ENCODE assay signal across 16 cellular contexts in genomic region chr10:79061441-79062315, GRCh38. TPM values are rescaled to one million over a fixed set of nuclear protein-coding genes. Genes with fewer than 3 reads are reported as not detected.
DNase-seq lines count a peak whose midpoint lies in the region; ATAC-seq, FAIRE-seq and TF ChIP-seq lines count a peak whose summit lies in the region.
"Had no signal": no experiment of that assay in that cellular context is flagged by ENCODE, and none has a peak within 500 bp of the region (broad histone marks: within the 10 kb centered on the region; RNA-seq: fewer than 3 reads in every experiment).

No MANE protein-coding gene starts in this region.

- H3K36me3 ChIP-seq in Peyer's patch (no peaks in the 10 kb centered on the region), esophagus muscularis mucosa (no peaks in the 10 kb centered on the region)
- H3K36me3 ChIP-seq: MG63 had no signal

- H3K9me3 ChIP-seq in Peyer's patch: no peaks in the 10 kb centered on the region
- no peaks in the 10 kb centered on the region for H3K9me3 ChIP-seq in esophagus muscularis mucosa
- H3K9me3 ChIP-seq: MG63 had no signal

- no peak for ATAC-seq in stimulated activated effector memory CD8-positive, alpha-beta T cell treated with anti-CD3 and anti-CD28 coated beads, Interleukin-12 subunit alpha, Interleukin-12 subunit beta, amount 100 ng/mL, for 72 hours
- no peak for ATAC-seq in GM19463 (IDR thresholded peaks at IDR 0.05; ENCODE audit: unreplicated experiment)
- ATAC-seq: activated T-helper 17 cell treated with anti-CD3 and anti-CD28 coated beads, Interleukin-2, amount 50 U/mL, for 72 hours had no signal

- H3K27ac ChIP-seq in Peyer's patch (no peak overlapping the region), dorsolateral prefrontal cortex (peak overlapping the region in 36 of 59 donors; percentile 3 to 89 (median 62)), esophagus muscularis mucosa (replicated peaks in 1 of 4) (no peak overlapping the region)

- peak overlapping the region; percentile 69 for H3K27ac Mint-ChIP-seq in stimulated activated effector memory CD8-positive, alpha-beta T cell treated with anti-CD3 and anti-CD28 coated beads, Interleukin-12 subunit alpha, Interleukin-12 subunit beta, amount 100 ng/mL, for 72 hours
- H3K27ac Mint-ChIP-seq: stimulated activated naive CD8-positive, alpha-beta T cell treated with anti-CD3 and anti-CD28 coated beads, Interleukin-15, Interleukin-2, amounts not matched to agents 100 ng/mL and 50 ng/mL, for 24 hours had no signal

- TF ChIP-seq POLR2A in Peyer's patch (IDR thresholded peaks at IDR 0.05) (no peak), GM12892 (IDR thresholded peaks at IDR 0.05; ENCODE audit: low read depth, low read length) (no peak), esophagus muscularis mucosa (IDR thresholded peaks at IDR 0.05; ENCODE audit: low read depth) (no peak)

- no peak overlapping the region for H3K4me3 ChIP-seq in Peyer's patch
- H3K4me3 ChIP-seq in dorsolateral prefrontal cortex: peak overlapping the region in 1 of 59 donors; percentile 5
- H3K4me3 ChIP-seq in esophagus muscularis mucosa: no peak overlapping the region
- H3K4me3 ChIP-seq: MG63 had no signal

- DNase-seq in Peyer's patch (peak in 2 of 3 donors; percentile 37 to 39), dorsolateral prefrontal cortex (peak in 5 of 10 donors; percentile 41 to 52 (median 44)), mesenteric fat pad (ENCODE audit: low spot score) (peak; percentile 65), GM12892 (ENCODE audit: insufficient read length) (no peak), esophagus muscularis mucosa (ENCODE audit: extremely low spot score) (no peak)
- no peak for DNase-seq in stimulated activated effector memory CD8-positive, alpha-beta T cell treated with anti-CD3 and anti-CD28 coated beads, Interleukin-12 subunit alpha, Interleukin-12 subunit beta, amount 100 ng/mL, for 72 hours (ENCODE audit: low spot score in 2 of 2)
- DNase-seq: activated CD4-positive, CD25-positive, alpha-beta regulatory T cell; amniotic stem cell; MG63; NCI-H1694 treated with DMSO at 0.1 percent for 48 hours; NCI-H446; NK-92 treated with Interleukin-12 subunit alpha and Interleukin-12 subunit beta, amount 100 ng/mL, for 24 hours; SHP77 had no signal

- H3K27me3 ChIP-seq in Peyer's patch (no peaks in the 10 kb centered on the region), dorsolateral prefrontal cortex (no peaks in the 10 kb centered on the region), esophagus muscularis mucosa (no peaks in the 10 kb centered on the region)
- H3K27me3 ChIP-seq: MG63 had no signal

- WGBS in esophagus muscularis mucosa: 90% methylated on average over 12 of the region's 14 CpGs

- no peak for TF ChIP-seq EP300 in esophagus muscularis mucosa (IDR thresholded peaks at IDR 0.05)

- no peaks in the 10 kb centered on the region for H3K9me3 Mint-ChIP-seq in stimulated activated effector memory CD8-positive, alpha-beta T cell treated with anti-CD3 and anti-CD28 coated beads, Interleukin-12 subunit alpha, Interleukin-12 subunit beta, amount 100 ng/mL, for 72 hours
- H3K9me3 Mint-ChIP-seq: activated T-helper 17 cell treated with anti-CD3 and anti-CD28 coated beads, Interleukin-2, amount 50 U/mL, for 72 hours; stimulated activated naive CD8-positive, alpha-beta T cell treated with anti-CD3 and anti-CD28 coated beads, Interleukin-15, Interleukin-2, amounts not matched to agents 100 ng/mL and 50 ng/mL, for 24 hours had no signal

- TF ChIP-seq CTCF in Peyer's patch (IDR thresholded peaks at IDR 0.05) (no peak), dorsolateral prefrontal cortex (IDR thresholded peaks at IDR 0.05 in 54 of 56, conservative IDR thresholded peaks at IDR 0.05 in 2 of 56; ENCODE audit: low read depth in 1 of 56, partially characterized antibody in 56 of 56) (no peak), esophagus muscularis mucosa (IDR thresholded peaks at IDR 0.05) (no peak)

- no peak for FAIRE-seq in GM12892 (lab: Jason Lieb, UNC)

- intact Hi-C loops in dorsolateral prefrontal cortex (cut with DNase I) (loop anchor here (2.0 to 10.0 kb wide), 6 partner anchors 87 to 1017 kb away; no protein-coding TSS in a partner anchor), esophagus muscularis mucosa (cut with DNase I) (loop anchor here (10.0 kb wide), 3 partner anchors 307 to 1007 kb away; no protein-coding TSS in a partner anchor)

- H3K4me3 Mint-ChIP-seq in stimulated activated effector memory CD8-positive, alpha-beta T cell treated with anti-CD3 and anti-CD28 coated beads, Interleukin-12 subunit alpha, Interleukin-12 subunit beta, amount 100 ng/mL, for 72 hours: no peak overlapping the region
- H3K4me3 Mint-ChIP-seq: stimulated activated naive CD8-positive, alpha-beta T cell treated with anti-CD3 and anti-CD28 coated beads, Interleukin-15, Interleukin-2, amounts not matched to agents 100 ng/mL and 50 ng/mL, for 24 hours had no signal

- H3K4me1 ChIP-seq in Peyer's patch: peaks cover 0 to 59% (median 8%) of the 10 kb centered on the region in 4 donors
- H3K4me1 ChIP-seq in esophagus muscularis mucosa: peaks cover 5 to 8% (median 6%) of the 10 kb centered on the region in 4 donors

- H3K4me1 Mint-ChIP-seq in stimulated activated effector memory CD8-positive, alpha-beta T cell treated with anti-CD3 and anti-CD28 coated beads, Interleukin-12 subunit alpha, Interleukin-12 subunit beta, amount 100 ng/mL, for 72 hours: peaks cover 41% of the 10 kb centered on the region

- no peaks in the 10 kb centered on the region for H3K36me3 Mint-ChIP-seq in stimulated activated effector memory CD8-positive, alpha-beta T cell treated with anti-CD3 and anti-CD28 coated beads, Interleukin-12 subunit alpha, Interleukin-12 subunit beta, amount 100 ng/mL, for 72 hours

RNA-seq across cellular contexts. Expression of gene ZMIZ1, which starts 7.1 kb away (rescaled TPM):
- total RNA-seq in Peyer's patch: 10 to 100 TPM; 40.4 to 86.7 (median 73.2) TPM
- total RNA-seq in dorsolateral prefrontal cortex: 100 to 1,000 TPM in 47 of 120 experiments, 10 to 100 TPM in 73; 67.5 to 153 (median 96.5) TPM
- 81.1 TPM for total RNA-seq in mesenteric fat pad
- polyA plus RNA-seq in GM12892 (2012; ENCODE audit: missing spikeins): 30.7 TPM
- total RNA-seq in esophagus muscularis mucosa: 10 to 100 TPM; 48.7 to 87.2 (median 66.0) TPM

Comparison
In these comparisons a context has a peak if more than half of its experiments do, and no peak if none do; other contexts are left out.
1. DNase-seq: peak in Peyer's patch (2 of 3) and mesenteric fat pad (single experiment); none in stimulated activated effector memory CD8-positive, alpha-beta T cell treated with anti-CD3 and anti-CD28 coated beads, Interleukin-12 subunit alpha, Interleukin-12 subunit beta, amount 100 ng/mL, for 72 hours (0 of 2), GM12892 (single experiment) and esophagus muscularis mucosa (single experiment).
2. H3K27ac ChIP-seq: peak in dorsolateral prefrontal cortex (36 of 59); none in Peyer's patch (0 of 4) and esophagus muscularis mucosa (0 of 4).